In the genomic region with DNA sequence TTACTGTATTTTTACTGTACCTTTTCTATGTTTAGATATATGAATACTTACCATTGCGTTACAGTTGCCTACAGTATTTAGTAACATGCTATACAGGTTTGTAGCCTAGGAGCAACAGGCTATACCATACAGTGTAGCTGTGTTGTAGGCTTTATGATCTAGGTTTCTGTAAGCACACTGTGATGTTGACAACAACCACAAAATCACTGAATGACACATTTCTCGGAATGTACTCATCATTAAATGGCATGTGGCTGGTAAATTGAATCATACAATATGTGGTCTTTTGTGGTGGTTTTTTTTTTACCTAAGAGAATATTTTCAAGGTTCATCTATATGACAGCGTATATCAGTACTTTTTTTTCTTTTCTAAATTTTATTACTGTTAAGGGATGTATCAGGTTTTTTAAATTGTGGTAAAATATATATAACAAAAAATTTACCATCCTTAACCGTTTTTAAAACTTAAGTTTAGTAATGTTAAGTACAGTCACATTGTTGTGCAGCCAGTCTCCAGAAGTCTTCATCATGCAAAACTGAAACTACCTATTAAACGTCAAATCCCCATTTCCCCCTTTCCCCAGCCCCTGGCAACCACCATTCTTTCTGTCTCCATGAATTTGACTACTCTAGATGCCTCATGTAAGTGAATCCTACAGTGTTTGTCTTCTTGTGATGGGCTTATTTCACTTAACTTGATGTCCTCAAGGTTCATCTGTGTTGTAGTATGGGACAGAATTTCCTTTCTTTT, we compare ENCODE assay signal across 12 cellular contexts. TPM values are rescaled to one million over a fixed set of nuclear protein-coding genes. Genes with fewer than 3 reads are reported as not detected.
DNase-seq lines count a peak whose midpoint lies in the region; ATAC-seq and TF ChIP-seq lines count a peak whose summit lies in the region.
"Had no signal": no experiment of that assay in that cellular context is flagged by ENCODE, and none has a peak within 500 bp of the region (broad histone marks: within the 10 kb centered on the region; RNA-seq: fewer than 3 reads in every experiment).

No MANE protein-coding gene starts in this region.

- H3K36me3 ChIP-seq in ovary (no peaks in the 10 kb centered on the region), PC-9 (ENCODE audit: low read depth) (peaks cover 3% of the 10 kb centered on the region; the same call in 1 of the 2 replicates)

- H3K9me3 ChIP-seq in ovary (no peaks in the 10 kb centered on the region), PC-9 (ENCODE audit: insufficient read depth, low read depth) (no peaks in the 10 kb centered on the region)
- H3K9me3 ChIP-seq: left lung, thoracic aorta had no signal

- peak; percentile 87 for ATAC-seq in GM19463 (IDR thresholded peaks at IDR 0.05; ENCODE audit: unreplicated experiment)
- ATAC-seq in left ventricle myocardium superior = no peak
- ATAC-seq: left lung had no signal

- no peaks in the 10 kb centered on the region; the same call in 1 of the 2 replicates for H3F3A ChIP-seq in PC-9 (ENCODE audit: insufficient read depth, low read depth)

- DNase-seq in Daoy (ENCODE audit: low read depth) (peak; percentile 19), RPMI7951 (ENCODE audit: low read depth) (peak; percentile 58), fibroblast of pulmonary artery (ENCODE audit: low read depth) (peak; percentile 11), ovary (no peak), left ventricle myocardium superior (no peak), HuH-7 (ENCODE audit: low spot score) (no peak), PC-9 (no peak)
- DNase-seq: left lung had no signal

- no peaks in the 10 kb centered on the region for H3K9me2 ChIP-seq in PC-9 (ENCODE audit: insufficient read depth)

- no peaks in the 10 kb centered on the region for H3K4me1 ChIP-seq in ovary (ENCODE audit: insufficient read depth)
- H3K4me1 ChIP-seq in PC-9 (replicated peaks; ENCODE audit: insufficient read depth) = no peaks in the 10 kb centered on the region
- H3K4me1 ChIP-seq: left lung had no signal

- BruUV-seq in PC-9 (replicated peaks; lab: Mats Ljungman, UMichigan) = no TSS peak

- TF ChIP-seq POLR2A in ovary (IDR thresholded peaks at IDR 0.05) = no peak

- WGBS in ovary, 3 donors = 92 to 94% (median 93%) methylated on average over 5 of the region's 5 CpGs

- H4K20me1 ChIP-seq in PC-9 (ENCODE audit: insufficient read depth) = no peaks in the 10 kb centered on the region

- CTCF ChIA-PET in PC-9 (lab: Charles Lee) = interaction anchor here (0.5 kb wide), 1 partner anchor 9 kb away, joined by 3 read pairs; no protein-coding TSS in a partner anchor

- H3K27me3 ChIP-seq in ovary (no peaks in the 10 kb centered on the region), PC-9 (ENCODE audit: insufficient read depth, low read depth) (no peaks in the 10 kb centered on the region)
- H3K27me3 ChIP-seq: left lung had no signal

- no peak overlapping the region for H3K4me2 ChIP-seq in PC-9
- H3K4me2 ChIP-seq: KMS-11 had no signal

- H3K27ac ChIP-seq in ovary = no peak overlapping the region
- H3K27ac ChIP-seq in PC-9 = no peak overlapping the region
- H3K27ac ChIP-seq: KMS-11, left lung, skin epidermis, thoracic aorta had no signal

- intact Hi-C loops in ovary (cut with DNase I) = no loop called here
- intact Hi-C loops in left ventricle myocardium superior (cut with micrococcal nuclease) = no loop called here
- intact Hi-C loops in PC-9 (cut with micrococcal nuclease; ENCODE audit: unreplicated experiment) = no loop called here

- no peak for TF ChIP-seq CTCF in fibroblast of pulmonary artery (IDR thresholded peaks at IDR 0.05; ENCODE audit: low read length, missing control alignments)
- TF ChIP-seq CTCF in ovary (IDR thresholded peaks at IDR 0.05) = no peak
- no peak for TF ChIP-seq CTCF in PC-9 (conservative IDR thresholded peaks at IDR 0.05)

- H3K79me2 ChIP-seq in PC-9 (ENCODE audit: low read depth) = peaks cover 11% of the 10 kb centered on the region; the same call in 1 of the 2 replicates

- POLR2A ChIA-PET in PC-9 (lab: Charles Lee; ENCODE audit: unreplicated experiment) = no interaction called here

- no peak for TF ChIP-seq EP300 in ovary (IDR thresholded peaks at IDR 0.05)

- H3K4me3 ChIP-seq in fibroblast of pulmonary artery (replicated peaks; ENCODE audit: low read depth, low read length) (no peak overlapping the region), ovary (no peak overlapping the region), PC-9 (no peak overlapping the region)
- H3K4me3 ChIP-seq: left lung, skin epidermis, thoracic aorta had no signal

- H2AFZ ChIP-seq in PC-9 = no peak overlapping the region

RNA-seq across cellular contexts. Expression of gene BTAF1, which starts 21.5 kb away (rescaled TPM):
- total RNA-seq in Daoy (2014; rRNA removed; shearing (Covaris generic)) = 15.1 and 16.4 TPM in 2 replicates
- 19.0 TPM in 2 replicates for total RNA-seq in RPMI7951 (2014; rRNA removed; shearing (Covaris generic))
- total RNA-seq in ovary (10 to 100 TPM; 31.0 to 50.7 (median 41.0) TPM), left ventricle myocardium superior (13.1 TPM), PC-9 (2021) (16.7 and 19.0 TPM in 2 replicates)
- polyA plus RNA-seq in ovary = 10 to 100 TPM; 13.0 to 26.6 TPM

RNA-seq across cellular contexts. Expression of gene FGFBP3, which starts 35.8 kb away (rescaled TPM):
- 0.57 TPM in 1 of 2 replicates, not detected in the other for total RNA-seq in Daoy (2014; rRNA removed; shearing (Covaris generic))
- 0.12 and 0.20 TPM in 2 replicates for total RNA-seq in RPMI7951 (2014; rRNA removed; shearing (Covaris generic))
- total RNA-seq in ovary = 1 to 10 TPM in 6 of 7 donors, under 1 TPM in 1; 0.83 to 1.8 (median 1.4) TPM
- 1 to 10 TPM in 1 of 2 donors, under 1 TPM in 1; 0.88 to 1.9 TPM for polyA plus RNA-seq in ovary
- total RNA-seq in left ventricle myocardium superior = 0.27 TPM
- 0.68 and 1.0 TPM in 2 replicates for total RNA-seq in PC-9 (2021)

Comparison
In these comparisons a context has a peak if more than half of its experiments do, and no peak if none do; other contexts are left out.
1. DNase-seq: peak in Daoy (single experiment), RPMI7951 (single experiment) and fibroblast of pulmonary artery (single experiment); none in ovary (0 of 5), left ventricle myocardium superior (single experiment), HuH-7 (single experiment) and PC-9 (0 of 2).